29 cellular contexts compared by ENCODE assay signal in the genomic region with DNA sequence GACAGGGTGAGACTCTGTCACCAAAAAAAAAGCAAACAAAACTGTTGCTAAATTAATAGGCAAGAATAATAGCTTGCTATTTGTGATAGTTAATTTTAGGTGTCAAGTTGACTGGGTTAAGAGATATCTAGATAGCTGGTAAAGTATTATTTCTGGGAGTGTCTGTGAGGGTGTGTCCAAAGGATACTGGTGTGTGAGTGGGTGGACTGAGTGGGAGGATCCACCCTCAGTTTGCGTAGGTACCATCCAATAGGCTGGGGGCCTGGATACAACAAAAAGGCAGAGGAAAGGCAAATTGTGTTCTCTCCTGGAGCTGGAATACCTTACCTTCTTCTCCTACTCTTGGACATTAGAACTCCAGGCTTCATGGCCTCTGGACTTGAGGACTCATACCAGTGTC. TPM values are rescaled to one million over a fixed set of nuclear protein-coding genes. Genes with fewer than 3 reads are reported as not detected.
A peak's percentile ranks its signal among the peaks of the same experiment; 100 is the strongest.
DNase-seq lines count a peak whose midpoint lies in the region; ATAC-seq, FAIRE-seq and TF ChIP-seq lines count a peak whose summit lies in the region.
"Had no signal": no experiment of that assay in that cellular context is flagged by ENCODE, and none has a peak within 500 bp of the region (broad histone marks: within the 10 kb centered on the region; RNA-seq: fewer than 3 reads in every experiment).

No MANE protein-coding gene starts in this region.

- BruUV-seq in IMR-90 (replicated peaks; lab: Mats Ljungman, UMichigan) (no TSS peak), GM12878 (replicated peaks; lab: Mats Ljungman, UMichigan) (TSS peak; percentile 41)

- no peak overlapping the region for H2BK5ac ChIP-seq in IMR-90 (ENCODE audit: low read depth, low read length, poor library complexity, severe bottlenecking)

- no peak overlapping the region for H2AK5ac ChIP-seq in IMR-90 (ENCODE audit: low read depth, low read length)

- H2AK9ac ChIP-seq in IMR-90 (replicated peaks; ENCODE audit: low read depth, low read length, poor library complexity) = peak overlapping the region; percentile 57

- H3K36me3 ChIP-seq in HEK293 (ENCODE audit: control insufficient read depth in 2 of 2, insufficient read depth in 1 of 2, low read length in 2 of 2) = peaks cover 54 to 93% of the 10 kb centered on the region in 2 experiments
- H3K36me3 ChIP-seq in IMR-90 (ENCODE audit: control insufficient read depth, insufficient read depth, low read length) = peaks cover 49% of the 10 kb centered on the region
- peaks cover 7 to 21% of the 10 kb centered on the region in 2 experiments for H3K36me3 ChIP-seq in GM12878 (ENCODE audit: control insufficient read depth in 2 of 2, insufficient read depth in 2 of 2, low read length in 1 of 2)
- peaks cover 0 to 79% of the 10 kb centered on the region in 2 donors for H3K36me3 ChIP-seq in vagina
- peaks cover 0 to 98% of the 10 kb centered on the region in 2 donors for H3K36me3 ChIP-seq in gastroesophageal sphincter
- H3K36me3 ChIP-seq: BE2C had no signal

- no peak for FAIRE-seq in GM12878 (lab: Jason Lieb, UNC)
- FAIRE-seq: A204.1, GM12892, GM18507 had no signal

- DNase-seq in IMR-90 (no peak), GM12878 (ENCODE audit: low read depth, low spot score) (no peak), vagina (ENCODE audit: extremely low spot score in 2 of 2) (no peak)
- DNase-seq in stimulated activated effector memory CD8-positive, alpha-beta T cell treated with anti-CD3 and anti-CD28 coated beads, Interleukin-12 subunit alpha, Interleukin-12 subunit beta, amount 100 ng/mL, for 72 hours (ENCODE audit: low spot score in 2 of 2) = no peak
- DNase-seq in stimulated activated CD4-positive, alpha-beta T cell treated with anti-CD3 and anti-CD28 coated beads, Interleukin-2, amount 100 ng/mL, for 24 hours = no peak
- DNase-seq: 8988T; ACHN; BE2C; C1 segment of cervical spinal cord; CD4-positive, alpha-beta memory T cell; CD4-positive, CD25-positive, alpha-beta regulatory T cell; CD8-positive, alpha-beta memory T cell; COR-L47; DMS 273 treated with DMSO at 0.1 percent for 48 hours; DMS153; DMS53; DMS79; DND-41; EL; GDM1 had no signal

- no peak overlapping the region for H2AFZ ChIP-seq in IMR-90 (replicated peaks; ENCODE audit: low read length, poor library complexity)
- H2AFZ ChIP-seq in GM12878 (ENCODE audit: control insufficient read depth, low read depth, low read length) = no peak overlapping the region

- in situ Hi-C loops in IMR-90 (cut with MboI; ENCODE audit: low sequenced_read_pairs) = no loop called here
- in situ Hi-C loops in GM12878 (cut with MboI) = no loop called here

- H3K79me2 ChIP-seq in GM12878 (ENCODE audit: control insufficient read depth, insufficient read depth, low read length) = no peaks in the 10 kb centered on the region

- no CpG with 5 or more reads among the region's 1 CpG for WGBS in IMR-90 (ENCODE audit: extremely low coverage in 2 of 2, insufficient read length in 1 of 2), 2 experiments
- 100% methylated on average over 1 of the region's 1 CpG for WGBS in GM12878 (ENCODE audit: insufficient coverage, insufficient replicate concordance, low lambda C conversion rate, missing lambda C conversion rate)
- 78 to 100% methylated on average over 1 of the region's 1 CpG for WGBS in gastroesophageal sphincter (ENCODE audit: low coverage in 1 of 2), 2 donors

- H3K4me3 Mint-ChIP-seq in stimulated activated effector memory CD8-positive, alpha-beta T cell treated with anti-CD3 and anti-CD28 coated beads, Interleukin-12 subunit alpha, Interleukin-12 subunit beta, amount 100 ng/mL, for 72 hours = no peak overlapping the region
- H3K4me3 Mint-ChIP-seq: CD14-positive monocyte; CD4-positive, alpha-beta memory T cell; CD4-positive, CD25-positive, alpha-beta regulatory T cell had no signal

- H2BK15ac ChIP-seq in IMR-90 (ENCODE audit: low read depth, low read length) = no peak overlapping the region

- TF ChIP-seq EP300 in GM12878 (IDR thresholded peaks at IDR 0.05; ENCODE audit: borderline replicate concordance in 1 of 2, control insufficient read depth in 1 of 2, low read depth in 2 of 2, low read length in 2 of 2) (no peak), gastroesophageal sphincter (IDR thresholded peaks at IDR 0.05) (no peak)

- H3K27me3 ChIP-seq in IMR-90 (ENCODE audit: control insufficient read depth, insufficient read depth, low read length) (no peaks in the 10 kb centered on the region), GM12878 (replicated peaks in 1 of 2; ENCODE audit: control insufficient read depth in 2 of 2, insufficient read depth in 2 of 2, low read length in 1 of 2) (no peaks in the 10 kb centered on the region), vagina (no peaks in the 10 kb centered on the region), gastroesophageal sphincter (no peaks in the 10 kb centered on the region)
- H3K27me3 ChIP-seq: BE2C, BLaER1 had no signal

- dilution Hi-C loops in IMR-90 (cut with HindIII; ENCODE audit: low sequenced_read_pairs, unreplicated experiment) = no loop called here

- H3K9me1 ChIP-seq in IMR-90 (ENCODE audit: insufficient read depth, low read length) = peaks cover 4% of the 10 kb centered on the region; the same call in 1 of the 2 replicates

- H3K14ac ChIP-seq in IMR-90 (replicated peaks; ENCODE audit: low read depth, low read length) = no peak overlapping the region

- RAD21 ChIA-PET in GM12878 (lab: Charles Lee; ENCODE audit: unreplicated experiment) = interaction anchor here (0.7 kb wide), 1 partner anchor 59 kb away, joined by 3 read pairs; no protein-coding TSS in a partner anchor

- SMC1A ChIA-PET in GM12878 (lab: Charles Lee; ENCODE audit: uncharacterized antibody, unreplicated experiment) = interaction anchor here (1.0 kb wide), 1 partner anchor 57 kb away, joined by 3 read pairs; no protein-coding TSS in a partner anchor

- H4K5ac ChIP-seq in IMR-90 (ENCODE audit: low read depth, low read length) = no peak overlapping the region

- H3K4me2 ChIP-seq in IMR-90 (ENCODE audit: low read depth, low read length) = no peak overlapping the region
- H3K4me2 ChIP-seq in GM12878 (ENCODE audit: control insufficient read depth, insufficient read depth) = no peak overlapping the region
- H3K4me2 ChIP-seq: BLaER1 had no signal

- peaks cover 8 to 16% of the 10 kb centered on the region in 2 experiments; a peak in 2 of 4 replicates for H3K79me1 ChIP-seq in IMR-90 (ENCODE audit: low read depth in 1 of 2, low read length in 2 of 2)

- CTCF ChIA-PET in HEK293 (lab: Yijun Ruan, JAX) = no interaction called here
- CTCF ChIA-PET in IMR-90 (lab: Yijun Ruan, JAX) = no interaction called here
- CTCF ChIA-PET in GM12878 (lab: Yijun Ruan, JAX) = interaction anchor here (1.7 kb wide), 1 partner anchor 14 kb away, joined by 4 read pairs; no protein-coding TSS in a partner anchor

- H3K4me3 ChIP-seq in HEK293 (ENCODE audit: low read depth, low read length) (no peak overlapping the region), IMR-90 (ENCODE audit: insufficient read depth, low read depth, low read length) (no peak overlapping the region), GM12878 (no peak overlapping the region), vagina (no peak overlapping the region), gastroesophageal sphincter (no peak overlapping the region)
- H3K4me3 ChIP-seq: BLaER1 had no signal

- TF ChIP-seq RAD21 in IMR-90 (IDR thresholded peaks at IDR 0.05; ENCODE audit: low read length) (no peak), GM12878 (IDR thresholded peaks at IDR 0.05; ENCODE audit: insufficient read depth, low read depth, low read length) (no peak)

- intact Hi-C loops in IMR-90 (cut with micrococcal nuclease) (no loop called here), GM12878 (cut with micrococcal nuclease; ENCODE audit: unreplicated experiment) (no loop called here), vagina (cut with DNase I) (no loop called here)

- H4K91ac ChIP-seq in IMR-90 (ENCODE audit: insufficient read depth, low read depth, low read length) = no peak overlapping the region

- H3K9ac ChIP-seq in IMR-90 (ENCODE audit: low read depth, low read length) = no peak overlapping the region
- no peak overlapping the region for H3K9ac ChIP-seq in GM12878 (ENCODE audit: control insufficient read depth, insufficient read depth, low read length)
- H3K9ac ChIP-seq: BLaER1 had no signal

- H3K4ac ChIP-seq in IMR-90 (ENCODE audit: low read depth, low read length) = no peak overlapping the region

- H3K27ac Mint-ChIP-seq in stimulated activated effector memory CD8-positive, alpha-beta T cell treated with anti-CD3 and anti-CD28 coated beads, Interleukin-12 subunit alpha, Interleukin-12 subunit beta, amount 100 ng/mL, for 72 hours = peak overlapping the region; percentile 29
- H3K27ac Mint-ChIP-seq: CD4-positive, CD25-positive, alpha-beta regulatory T cell had no signal

- H3K56ac ChIP-seq in IMR-90 (ENCODE audit: extremely low read depth, insufficient read depth, low read length) = no peak overlapping the region

- peaks cover 11% of the 10 kb centered on the region for H3K4me1 Mint-ChIP-seq in stimulated activated effector memory CD8-positive, alpha-beta T cell treated with anti-CD3 and anti-CD28 coated beads, Interleukin-12 subunit alpha, Interleukin-12 subunit beta, amount 100 ng/mL, for 72 hours

- H3K23ac ChIP-seq in IMR-90 (ENCODE audit: low read depth, low read length) = no peak overlapping the region

- H4K20me1 ChIP-seq in IMR-90 (ENCODE audit: insufficient read depth, low read length) = no peaks in the 10 kb centered on the region; the same call in 1 of the 2 replicates
- H4K20me1 ChIP-seq in GM12878 (ENCODE audit: control insufficient read depth, insufficient read depth) = no peaks in the 10 kb centered on the region

- no peak overlapping the region for H2BK20ac ChIP-seq in IMR-90 (ENCODE audit: low read depth, low read length)

- TF ChIP-seq POLR2A in IMR-90 (IDR thresholded peaks at IDR 0.05; ENCODE audit: low read depth, low read length) (no peak), GM12878 (IDR thresholded peaks at IDR 0.05; ENCODE audit: low read depth, low read length) (no peak), vagina (IDR thresholded peaks at IDR 0.05) (no peak), gastroesophageal sphincter (IDR thresholded peaks at IDR 0.05) (no peak)

- H4K8ac ChIP-seq in IMR-90 (ENCODE audit: low read depth in 2 of 2, low read length in 2 of 2) = no peak overlapping the region

- H3K9me3 ChIP-seq in HEK293 (ENCODE audit: control insufficient read depth, insufficient read depth, low read depth, low read length) (no peaks in the 10 kb centered on the region), IMR-90 (ENCODE audit: control insufficient read depth, insufficient read depth, low read length) (no peaks in the 10 kb centered on the region), GM12878 (replicated peaks; ENCODE audit: control insufficient read depth, insufficient read depth, low read length) (no peaks in the 10 kb centered on the region), vagina (no peaks in the 10 kb centered on the region), gastroesophageal sphincter (no peaks in the 10 kb centered on the region)
- H3K9me3 ChIP-seq: BE2C, BLaER1 had no signal

- TF ChIP-seq CTCF in HEK293 (tag by site-specific recombination; IDR thresholded peaks at IDR 0.05) (no peak), IMR-90 (conservative IDR thresholded peaks at IDR 0.05; ENCODE audit: low read depth, low read length) (no peak), GM12878 (IDR thresholded peaks at IDR 0.05 in 2 of 3, conservative IDR thresholded peaks at IDR 0.05 in 1 of 3; ENCODE audit: control insufficient read depth in 2 of 3, extremely low read depth in 1 of 3, insufficient read depth in 1 of 3, low read depth in 3 of 3, low read length in 3 of 3) (no peak), vagina (IDR thresholded peaks at IDR 0.05) (no peak), gastroesophageal sphincter (IDR thresholded peaks at IDR 0.05) (no peak)

- H3K27ac ChIP-seq in HEK293 (ENCODE audit: extremely low read depth, low read depth, low read length) (no peak overlapping the region), IMR-90 (ENCODE audit: insufficient read depth, low read length) (no peak overlapping the region), GM12878 (ENCODE audit: control insufficient read depth, insufficient read depth) (no peak overlapping the region), vagina (no peak overlapping the region), gastroesophageal sphincter (no peak overlapping the region)
- H3K27ac ChIP-seq: BLaER1 had no signal

- H3K36me3 Mint-ChIP-seq in stimulated activated effector memory CD8-positive, alpha-beta T cell treated with anti-CD3 and anti-CD28 coated beads, Interleukin-12 subunit alpha, Interleukin-12 subunit beta, amount 100 ng/mL, for 72 hours = peaks cover 100% of the 10 kb centered on the region

- POLR2A ChIA-PET in HEK293 (lab: Yijun Ruan, JAX) (interaction anchor here (1.0 to 1.2 kb wide), 2 partner anchors 11 to 28 kb away, joined by 3 to 5 read pairs; partner anchors contain the start of gene TPRKB), IMR-90 (lab: Charles Lee; ENCODE audit: unreplicated experiment) (no interaction called here), GM12878 (lab: Charles Lee) (no interaction called here)

- H3K18ac ChIP-seq in IMR-90 (ENCODE audit: low read depth, low read length) = no peak overlapping the region

- no peak for ATAC-seq in IMR-90 (ENCODE audit: low read depth)
- ATAC-seq in GM12878 = no peak
- no peak for ATAC-seq in stimulated activated effector memory CD8-positive, alpha-beta T cell treated with anti-CD3 and anti-CD28 coated beads, Interleukin-12 subunit alpha, Interleukin-12 subunit beta, amount 100 ng/mL, for 72 hours
- no peak for ATAC-seq in gastroesophageal sphincter

- no peak overlapping the region for H2BK120ac ChIP-seq in IMR-90 (ENCODE audit: low read depth, low read length)

- H3K4me1 ChIP-seq in HEK293 (ENCODE audit: control insufficient read depth, insufficient read depth, low read length) (no peaks in the 10 kb centered on the region), IMR-90 (ENCODE audit: control insufficient read depth, insufficient read depth, low read length) (no peaks in the 10 kb centered on the region; the same call in 1 of the 2 replicates), GM12878 (ENCODE audit: control insufficient read depth, insufficient read depth, low read length) (no peaks in the 10 kb centered on the region), vagina (peaks cover 8% of the 10 kb centered on the region), gastroesophageal sphincter (peaks cover 0 to 6% (median 0%) of the 10 kb centered on the region in 3 donors)
- H3K4me1 ChIP-seq: BE2C, BLaER1 had no signal

- no peaks in the 10 kb centered on the region for H3K9me3 Mint-ChIP-seq in stimulated activated effector memory CD8-positive, alpha-beta T cell treated with anti-CD3 and anti-CD28 coated beads, Interleukin-12 subunit alpha, Interleukin-12 subunit beta, amount 100 ng/mL, for 72 hours
- H3K9me3 Mint-ChIP-seq: CD14-positive monocyte; CD4-positive, alpha-beta memory T cell; CD8-positive, alpha-beta memory T cell had no signal

RNA-seq across cellular contexts. Expression of gene DUSP11, which starts 15.0 kb away (rescaled TPM):
- 25.6 and 28.6 TPM in 2 replicates for total RNA-seq in IMR-90 (2012; rRNA removed)
- polyA plus RNA-seq in IMR-90 (2012; rRNA removed) = 21.8 and 22.4 TPM in 2 replicates
- polyA plus RNA-seq in IMR-90 (2012; cell fraction: cytosol; rRNA removed) = 7.4 and 8.0 TPM in 2 replicates
- polyA plus RNA-seq in IMR-90 (2012; cell fraction: nucleus; rRNA removed; ENCODE audit: low replicate concordance) = 2.4 and 15.2 TPM in 2 replicates
- 61.7 and 65.2 TPM in 2 replicates for total RNA-seq in GM12878 (2013; cell fraction: nucleolus; rRNA removed)
- 48.9 and 51.7 TPM in 2 replicates for total RNA-seq in GM12878 (2014; rRNA removed)
- 36.4 and 40.3 TPM in 2 replicates for total RNA-seq in GM12878 (2014; rRNA removed; fragmentation: Illumina TruSeq; extraction: Trizol)
- total RNA-seq in GM12878 (2021) = 25.9 and 26.4 TPM in 2 replicates
- polyA plus RNA-seq in GM12878 (2011; ENCODE audit: low read depth) = 21.6 TPM
- polyA plus RNA-seq in GM12878 (2011; rRNA removed) = 41.6 and 56.9 TPM in 2 replicates
- 21.5 and 24.3 TPM in 2 replicates for polyA plus RNA-seq in GM12878 (2011; cell fraction: cytosol; rRNA removed)
- polyA plus RNA-seq in GM12878 (2011; cell fraction: nucleus; rRNA removed) = 17.5 and 18.4 TPM in 2 replicates
- 27.8 and 29.2 TPM in 2 replicates for polyA plus RNA-seq in GM12878 (2012)
- polyA plus RNA-seq in GM12878 (2014; fragmentation: Illumina TruSeq; extraction: Trizol) = 46.9 and 59.9 TPM in 2 replicates
- 10 to 100 TPM; 57.1 to 76.7 TPM for polyA plus RNA-seq in GM12878 (2014; fragmentation: Nextera tagmentation; extraction: Ambion mirVana)
- 34.7 and 37.3 TPM in 2 replicates for polyA plus RNA-seq in GM12878 (2014; rRNA removed)
- 10 to 100 TPM; 73.6 to 78.4 TPM for polyA plus RNA-seq in GM12878 (2016; fragmentation: Nextera tagmentation; extraction: Ambion mirVana)
- 11.8 and 14.4 TPM in 2 replicates for polyA minus RNA-seq in GM12878 (2011; rRNA and poly(A)+ RNA removed)
- 7.2 and 7.4 TPM in 2 replicates for polyA minus RNA-seq in GM12878 (2011; cell fraction: cytosol; rRNA and poly(A)+ RNA removed)
- 17.8 and 28.2 TPM in 2 replicates for polyA minus RNA-seq in GM12878 (2011; cell fraction: nucleus; rRNA and poly(A)+ RNA removed)
- 36.3 TPM for total RNA-seq in vagina
- 10 to 100 TPM; 19.6 to 25.8 (median 25.1) TPM for total RNA-seq in gastroesophageal sphincter

RNA-seq across cellular contexts. Expression of gene C2orf78, which starts 19.0 kb away (rescaled TPM):
- total RNA-seq in IMR-90 (2012; rRNA removed) (not detected in 2 replicates), GM12878 (2014; rRNA removed) (0.27 and 0.28 TPM in 2 replicates), GM12878 (2014; rRNA removed; fragmentation: Illumina TruSeq; extraction: Trizol) (0.36 and 0.46 TPM in 2 replicates), GM12878 (2021) (0.44 and 0.51 TPM in 2 replicates), vagina (not detected), gastroesophageal sphincter (not detected)
- polyA plus RNA-seq in IMR-90 (2012; rRNA removed) (0.03 TPM in 1 of 2 replicates, not detected in the other), GM12878 (2011; rRNA removed) (0.08 and 0.13 TPM in 2 replicates), GM12878 (2014; fragmentation: Illumina TruSeq; extraction: Trizol) (0.62 and 0.84 TPM in 2 replicates), GM12878 (2014; fragmentation: Nextera tagmentation; extraction: Ambion mirVana) (under 1 TPM; 0.13 to 0.27 TPM), GM12878 (2014; rRNA removed) (0.23 and 0.82 TPM in 2 replicates), GM12878 (2016; fragmentation: Nextera tagmentation; extraction: Ambion mirVana) (under 1 TPM; 0.52 to 0.81 TPM)
- not detected in 2 replicates for polyA plus RNA-seq in IMR-90 (2012; cell fraction: cytosol; rRNA removed)
- polyA plus RNA-seq in IMR-90 (2012; cell fraction: nucleus; rRNA removed; ENCODE audit: low replicate concordance) = not detected in 2 replicates
- not detected in 2 replicates for total RNA-seq in GM12878 (2013; cell fraction: nucleolus; rRNA removed)
- not detected for polyA plus RNA-seq in GM12878 (2011; ENCODE audit: low read depth)
- polyA plus RNA-seq in GM12878 (2011; cell fraction: cytosol; rRNA removed) = 0.05 and 0.13 TPM in 2 replicates
- polyA plus RNA-seq in GM12878 (2011; cell fraction: nucleus; rRNA removed) = 0.04 TPM in 2 replicates
- 0.07 and 0.14 TPM in 2 replicates for polyA plus RNA-seq in GM12878 (2012)
- polyA minus RNA-seq in GM12878 (2011; rRNA and poly(A)+ RNA removed) = not detected in 2 replicates
- not detected in 2 replicates for polyA minus RNA-seq in GM12878 (2011; cell fraction: cytosol; rRNA and poly(A)+ RNA removed)
- not detected in 2 replicates for polyA minus RNA-seq in GM12878 (2011; cell fraction: nucleus; rRNA and poly(A)+ RNA removed)
- total RNA-seq: A673; CD4-positive, alpha-beta memory T cell; CD4-positive, CD25-positive, alpha-beta regulatory T cell; CD8-positive, alpha-beta memory T cell had no signal
- polyA plus RNA-seq: AG04450; CD14-positive monocyte; CD4-positive, alpha-beta memory T cell; CD4-positive, CD25-positive, alpha-beta regulatory T cell; CD8-positive, alpha-beta memory T cell had no signal

RNA-seq across cellular contexts. Expression of gene TPRKB, which starts 27.8 kb away (rescaled TPM):
- total RNA-seq in IMR-90 (2012; rRNA removed) (37.6 and 52.2 TPM in 2 replicates), GM12878 (2014; rRNA removed) (32.5 and 36.8 TPM in 2 replicates), GM12878 (2014; rRNA removed; fragmentation: Illumina TruSeq; extraction: Trizol) (69.9 and 74.2 TPM in 2 replicates), GM12878 (2021) (23.6 and 28.1 TPM in 2 replicates), vagina (18.9 TPM), gastroesophageal sphincter (10 to 100 TPM; 15.6 to 33.8 (median 26.3) TPM)
- polyA plus RNA-seq in IMR-90 (2012; rRNA removed) (29.8 and 35.3 TPM in 2 replicates), GM12878 (2011; rRNA removed) (42.9 and 73.0 TPM in 2 replicates), GM12878 (2014; fragmentation: Illumina TruSeq; extraction: Trizol) (59.9 and 69.6 TPM in 2 replicates), GM12878 (2014; fragmentation: Nextera tagmentation; extraction: Ambion mirVana) (100 to 1,000 TPM; 116 to 124 TPM), GM12878 (2014; rRNA removed) (42.2 and 60.2 TPM in 2 replicates), GM12878 (2016; fragmentation: Nextera tagmentation; extraction: Ambion mirVana) (100 to 1,000 TPM; 122 to 129 TPM)
- 4.9 and 11.7 TPM in 2 replicates for polyA plus RNA-seq in IMR-90 (2012; cell fraction: cytosol; rRNA removed)
- 1.4 and 8.3 TPM in 2 replicates for polyA plus RNA-seq in IMR-90 (2012; cell fraction: nucleus; rRNA removed; ENCODE audit: low replicate concordance)
- 17.4 and 18.7 TPM in 2 replicates for total RNA-seq in GM12878 (2013; cell fraction: nucleolus; rRNA removed)
- 45.0 TPM for polyA plus RNA-seq in GM12878 (2011; ENCODE audit: low read depth)
- 21.6 and 21.8 TPM in 2 replicates for polyA plus RNA-seq in GM12878 (2011; cell fraction: cytosol; rRNA removed)
- polyA plus RNA-seq in GM12878 (2011; cell fraction: nucleus; rRNA removed) = 10.7 and 13.7 TPM in 2 replicates
- 42.6 and 62.5 TPM in 2 replicates for polyA plus RNA-seq in GM12878 (2012)
- polyA minus RNA-seq in GM12878 (2011; rRNA and poly(A)+ RNA removed) = 6.1 and 9.4 TPM in 2 replicates
- polyA minus RNA-seq in GM12878 (2011; cell fraction: cytosol; rRNA and poly(A)+ RNA removed) = 5.6 and 7.8 TPM in 2 replicates
- polyA minus RNA-seq in GM12878 (2011; cell fraction: nucleus; rRNA and poly(A)+ RNA removed) = 2.9 and 5.3 TPM in 2 replicates
